2 cellular contexts compared by ENCODE assay signal in genomic region chr20:31841928-31842327, GRCh38.
TF ChIP-seq lines count a peak whose summit lies in the region.

No MANE protein-coding gene starts in this region.

TF ChIP-seq in GM23338, 12 proteins besides CTCF, POLR2A, EP300 and RAD21 (continued from another document):
- TF ChIP-seq ETS1 (IDR thresholded peaks at IDR 0.05) (no peak), NANOG (IDR thresholded peaks at IDR 0.05; ENCODE audit: borderline replicate concordance) (no peak), ZNF114 (CRISPR knock-in tag; IDR thresholded peaks at IDR 0.05) (no peak), ZNF462 (CRISPR knock-in tag; IDR thresholded peaks at IDR 0.05) (no peak), POLR2AphosphoS5 (IDR thresholded peaks at IDR 0.05; ENCODE audit: low read depth) (no peak)

TF ChIP-seq in SK-N-SH treated with all-trans-retinoic acid at 6 μM for 48 hours, 23 proteins besides CTCF, POLR2A, EP300 and RAD21 (continued from another document):
- TF ChIP-seq TOX (CRISPR knock-in tag; IDR thresholded peaks at IDR 0.05; ENCODE audit: borderline replicate concordance) = no peak
